Comparison of ENCODE assay signal across 11 cellular contexts in the genomic region with DNA sequence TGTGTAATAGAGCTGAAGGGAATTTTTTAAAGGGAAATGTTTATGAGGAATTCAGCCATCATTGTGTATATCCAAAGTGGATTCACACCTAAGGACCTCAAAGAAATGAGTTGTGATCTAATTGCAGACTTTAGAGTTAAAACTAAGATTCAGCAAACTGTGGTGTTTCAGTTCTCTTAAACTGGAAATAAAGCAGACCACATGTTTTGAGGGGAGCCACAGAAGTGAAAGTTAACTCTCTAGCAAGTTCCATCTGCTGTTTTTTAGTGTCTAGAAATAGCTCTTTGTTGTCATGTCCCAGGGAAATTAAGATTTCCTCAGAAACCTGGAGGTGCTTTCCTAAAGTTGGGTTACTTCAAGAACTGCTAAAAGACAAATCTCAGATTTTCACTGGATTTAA.
DNase-seq lines count a peak whose midpoint lies in the region; ATAC-seq and TF ChIP-seq lines count a peak whose summit lies in the region.
"Had no signal": no experiment of that assay in that cellular context is flagged by ENCODE, and none has a peak within 500 bp of the region (broad histone marks: within the 10 kb centered on the region; RNA-seq: fewer than 3 reads in every experiment).

No MANE protein-coding gene starts in this region.

- no peaks in the 10 kb centered on the region for H3K27me3 Mint-ChIP-seq in neural progenitor cell (ENCODE audit: insufficient read depth, low read depth)
- H3K27me3 Mint-ChIP-seq: activated T-helper 17 cell treated with anti-CD3 and anti-CD28 coated beads, Interleukin-2, amount 50 U/mL, for 72 hours; stimulated activated naive CD8-positive, alpha-beta T cell treated with anti-CD3 and anti-CD28 coated beads, Interleukin-15, amount 100 ng/mL, for 72 hours had no signal

- peaks cover 3% of the 10 kb centered on the region for H3K36me3 ChIP-seq in neural progenitor cell

- H3K9me3 ChIP-seq in neural progenitor cell (ENCODE audit: low read depth) = no peaks in the 10 kb centered on the region

- in situ Hi-C loops in KBM-7 (cut with MboI; ENCODE audit: low pct_unique_long_range_greater_than_20kb, low sequenced_read_pairs) = no loop called here

- H3K79me2 ChIP-seq in neural progenitor cell (ENCODE audit: low read depth) = no peaks in the 10 kb centered on the region

- H3K27me3 ChIP-seq in neural progenitor cell = no peaks in the 10 kb centered on the region

- H3K4me3 Mint-ChIP-seq in neural progenitor cell = no peak overlapping the region
- H3K4me3 Mint-ChIP-seq: activated T-helper 17 cell treated with anti-CD3 and anti-CD28 coated beads, Interleukin-2, amount 50 U/mL, for 72 hours; stimulated activated naive CD8-positive, alpha-beta T cell treated with anti-CD3 and anti-CD28 coated beads, Interleukin-15, amount 100 ng/mL, for 72 hours had no signal

- H3K4me2 ChIP-seq in neural progenitor cell = no peak overlapping the region

- peak; percentile 82 for ATAC-seq in GM18517 (IDR thresholded peaks at IDR 0.05; ENCODE audit: unreplicated experiment)
- peak; percentile 83 for ATAC-seq in GM21576 (IDR thresholded peaks at IDR 0.05; ENCODE audit: unreplicated experiment)
- no peak for ATAC-seq in GM21528 (IDR thresholded peaks at IDR 0.05; ENCODE audit: low FRiP score, unreplicated experiment)
- ATAC-seq: activated T-helper 17 cell treated with anti-CD3 and anti-CD28 coated beads, Interleukin-2, amount 50 U/mL, for 72 hours; stimulated activated naive CD8-positive, alpha-beta T cell treated with anti-CD3 and anti-CD28 coated beads, Interleukin-15, amount 100 ng/mL, for 72 hours had no signal

- H3K36me3 Mint-ChIP-seq in neural progenitor cell = peaks cover 3% of the 10 kb centered on the region

- H4K20me1 ChIP-seq in neural progenitor cell (ENCODE audit: low read depth) = no peaks in the 10 kb centered on the region

- H3F3A ChIP-seq in neural progenitor cell (ENCODE audit: low read depth) = no peaks in the 10 kb centered on the region

- H3K9me3 Mint-ChIP-seq in neural progenitor cell = no peaks in the 10 kb centered on the region
- H3K9me3 Mint-ChIP-seq: activated T-helper 17 cell treated with anti-CD3 and anti-CD28 coated beads, Interleukin-2, amount 50 U/mL, for 72 hours; stimulated activated naive CD8-positive, alpha-beta T cell treated with anti-CD3 and anti-CD28 coated beads, Interleukin-15, amount 100 ng/mL, for 72 hours had no signal

- H3K9ac ChIP-seq in neural progenitor cell = no peak overlapping the region

- H3K27ac ChIP-seq in neural progenitor cell = peak overlapping the region; percentile 23

- DNase-seq in KBM-7 (peak; percentile 30), neural progenitor cell (ENCODE audit: low spot score) (no peak), H4 (ENCODE audit: low spot score) (no peak), hypothalamus (lab: John Stamatoyannopoulos, UW) (no peak), AG08395 (ENCODE audit: low spot score) (no peak)
- DNase-seq: glutamatergic neuron; stimulated activated naive CD8-positive, alpha-beta T cell treated with anti-CD3 and anti-CD28 coated beads, Interleukin-15, amount 100 ng/mL, for 72 hours had no signal

- H3K4me3 ChIP-seq in neural progenitor cell = no peak overlapping the region

- H3K4me1 ChIP-seq in neural progenitor cell = no peaks in the 10 kb centered on the region

- H3K27ac Mint-ChIP-seq in neural progenitor cell = no peak overlapping the region
- H3K27ac Mint-ChIP-seq: activated T-helper 17 cell treated with anti-CD3 and anti-CD28 coated beads, Interleukin-2, amount 50 U/mL, for 72 hours; stimulated activated naive CD8-positive, alpha-beta T cell treated with anti-CD3 and anti-CD28 coated beads, Interleukin-15, amount 100 ng/mL, for 72 hours had no signal

- no peaks in the 10 kb centered on the region for H3K4me1 Mint-ChIP-seq in neural progenitor cell
- H3K4me1 Mint-ChIP-seq: activated T-helper 17 cell treated with anti-CD3 and anti-CD28 coated beads, Interleukin-2, amount 50 U/mL, for 72 hours had no signal

- TF ChIP-seq CTCF in neural progenitor cell (IDR thresholded peaks at IDR 0.05) = no peak

- no peak overlapping the region for H2AFZ ChIP-seq in neural progenitor cell (replicated peaks)
